In the genomic region with DNA sequence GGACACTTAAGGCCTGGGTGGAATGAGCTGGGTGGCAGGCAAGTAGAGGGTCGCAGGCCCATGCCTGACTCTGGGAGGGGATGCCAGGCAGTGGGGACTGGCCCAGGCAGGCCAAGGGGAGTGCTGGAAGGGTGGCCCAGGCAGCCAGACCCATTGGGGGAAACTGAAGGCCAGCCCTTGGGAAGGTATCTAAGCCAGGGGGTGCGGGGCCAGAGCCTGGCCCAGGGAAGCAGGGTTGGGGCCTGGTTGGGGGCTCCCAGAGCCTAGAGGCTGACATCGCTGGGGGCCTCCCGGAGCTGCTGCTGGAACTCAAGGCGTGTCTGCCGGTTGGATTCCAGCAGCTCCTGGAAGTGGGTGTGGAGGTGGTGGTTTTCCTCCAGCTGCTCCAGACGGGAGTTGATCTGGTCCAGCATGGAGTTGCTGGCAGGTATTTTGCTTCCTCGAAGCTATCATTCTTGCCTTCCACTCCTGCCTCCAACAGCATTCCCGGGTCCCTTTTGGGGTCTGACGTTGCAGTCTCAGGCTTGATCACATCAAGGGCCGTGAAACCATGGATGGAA, we compare ENCODE assay signal across 17 cellular contexts. TPM values are rescaled to one million over a fixed set of nuclear protein-coding genes. Genes with fewer than 3 reads are reported as not detected.
A peak's percentile ranks its signal among the peaks of the same experiment; 100 is the strongest.
DNase-seq lines count a peak whose midpoint lies in the region; ATAC-seq and TF ChIP-seq lines count a peak whose summit lies in the region.
"Had no signal": no experiment of that assay in that cellular context is flagged by ENCODE, and none has a peak within 500 bp of the region (broad histone marks: within the 10 kb centered on the region; RNA-seq: fewer than 3 reads in every experiment).

No MANE protein-coding gene starts in this region.

- no peaks in the 10 kb centered on the region for H3K9me3 ChIP-seq in gastroesophageal sphincter
- H3K9me3 ChIP-seq in mucosa of descending colon = no peaks in the 10 kb centered on the region
- no peaks in the 10 kb centered on the region for H3K9me3 ChIP-seq in spleen
- H3K9me3 ChIP-seq: A549, Caco-2, HAP-1 had no signal

- no peaks in the 10 kb centered on the region for H3K27me3 ChIP-seq in H7 (ENCODE audit: control insufficient read depth, insufficient read depth, low read length)
- H3K27me3 ChIP-seq in gastroesophageal sphincter = no peaks in the 10 kb centered on the region
- H3K27me3 ChIP-seq in spleen (replicated peaks in 1 of 7) = no peaks in the 10 kb centered on the region

- H3K27ac ChIP-seq in gastroesophageal sphincter = no peak overlapping the region
- no peak overlapping the region for H3K27ac ChIP-seq in spleen
- H3K27ac ChIP-seq: 22Rv1, A549, C4-2B had no signal

- WGBS in gastroesophageal sphincter (ENCODE audit: low coverage in 1 of 2), 2 donors = 71 to 86% methylated on average over 1 of the region's 11 CpGs
- WGBS in spleen, 5 donors = 89 to 96% (median 93%) methylated on average over 7 to 11 of the region's 11 CpGs

- no peak for TF ChIP-seq CTCF in gastroesophageal sphincter (IDR thresholded peaks at IDR 0.05)
- TF ChIP-seq CTCF in mucosa of descending colon (IDR thresholded peaks at IDR 0.05) = no peak
- TF ChIP-seq CTCF in spleen (IDR thresholded peaks at IDR 0.05 in 8 of 11, conservative IDR thresholded peaks at IDR 0.05 in 3 of 11) = no peak
- TF ChIP-seq CTCF in GM10266 (IDR thresholded peaks at IDR 0.05; ENCODE audit: control insufficient read depth, insufficient read depth, low read depth, missing control alignments) = no peak

- intact Hi-C loops in mucosa of descending colon (cut with DNase I, micrococcal nuclease) = no loop called here
- intact Hi-C loops in spleen (cut with DNase I; ENCODE audit: low total_unique reads) = no loop called here

- no peaks in the 10 kb centered on the region for H3K36me3 ChIP-seq in H7 (replicated peaks; ENCODE audit: control insufficient read depth, insufficient read depth, low read length)
- peaks cover 0 to 6% of the 10 kb centered on the region in 2 donors for H3K36me3 ChIP-seq in gastroesophageal sphincter
- no peaks in the 10 kb centered on the region for H3K36me3 ChIP-seq in mucosa of descending colon (ENCODE audit: low read depth)
- peaks cover 0 to 8% (median 0%) of the 10 kb centered on the region in 6 donors for H3K36me3 ChIP-seq in spleen
- H3K36me3 ChIP-seq: HAP-1 had no signal

- TF ChIP-seq POLR2A in gastroesophageal sphincter (IDR thresholded peaks at IDR 0.05) (no peak), spleen (IDR thresholded peaks at IDR 0.05) (no peak)

- H3K4me1 ChIP-seq in gastroesophageal sphincter (no peaks in the 10 kb centered on the region), mucosa of descending colon (ENCODE audit: low read depth) (no peaks in the 10 kb centered on the region), spleen (peaks cover 0 to 5% (median 0%) of the 10 kb centered on the region in 6 donors)
- H3K4me1 ChIP-seq: A549, Caco-2, HAP-1 had no signal

- H3K4me3 ChIP-seq in H7 (ENCODE audit: insufficient read depth, low read depth, low read length) (no peak overlapping the region), gastroesophageal sphincter (no peak overlapping the region), mucosa of descending colon (no peak overlapping the region), spleen (no peak overlapping the region)
- H3K4me3 ChIP-seq: A549, HAP-1 had no signal

- TF ChIP-seq EP300 in gastroesophageal sphincter (IDR thresholded peaks at IDR 0.05) = no peak

- ATAC-seq in gastroesophageal sphincter (peak; percentile 16), mucosa of descending colon (peak; percentile 67)
- ATAC-seq: A549, HepG2 had no signal

- DNase-seq in H7 (peak; percentile 28), mucosa of descending colon (no peak), spleen (peak; percentile 56), NCI-H226 (no peak), GM10266 (ENCODE audit: extremely low spot score) (no peak), kidney glomerular epithelial cell (lab: John Stamatoyannopoulos, UW) (no peak)
- DNase-seq: AML-193; Caco-2; CD4-positive, alpha-beta T cell; DMS79; GDM1 had no signal

RNA-seq across cellular contexts. Expression of a gene that starts 35.3 kb away (rescaled TPM):
- 146 and 174 TPM in 2 replicates for total RNA-seq in H7 (2014; rRNA removed; shearing (Covaris generic))
- 100 to 1,000 TPM in 2 of 4 donors, 10 to 100 TPM in 2; 55.9 to 129 (median 92.3) TPM for total RNA-seq in gastroesophageal sphincter
- total RNA-seq in mucosa of descending colon = 100 to 1,000 TPM; 116 to 238 (median 132) TPM
- total RNA-seq in spleen = 100 to 1,000 TPM; 136 to 703 (median 251) TPM
- polyA plus RNA-seq in spleen = 10 to 100 TPM; 26.8 to 53.8 (median 47.0) TPM

RNA-seq across cellular contexts. Expression of a gene that starts 47.7 kb away (rescaled TPM):
- 22.1 and 27.7 TPM in 2 replicates for total RNA-seq in H7 (2014; rRNA removed; shearing (Covaris generic))
- total RNA-seq in gastroesophageal sphincter = 10 to 100 TPM; 14.8 to 27.7 (median 19.8) TPM
- total RNA-seq in mucosa of descending colon = 10 to 100 TPM in 1 of 3 donors, 1 to 10 TPM in 2; 5.5 to 10.6 (median 5.8) TPM
- 1 to 10 TPM; 1.9 to 4.5 (median 3.4) TPM for total RNA-seq in spleen
- under 1 TPM; 0.15 to 0.51 (median 0.30) TPM for polyA plus RNA-seq in spleen

Comparison
In these comparisons a context has a peak if more than half of its experiments do, and no peak if none do; other contexts are left out.
1. DNase-seq: peak in H7 (single experiment) and spleen (single experiment); none in mucosa of descending colon (0 of 3), NCI-H226 (single experiment), GM10266 (single experiment) and kidney glomerular epithelial cell (single experiment).